10 cellular contexts compared by ENCODE assay signal in the genomic region with DNA sequence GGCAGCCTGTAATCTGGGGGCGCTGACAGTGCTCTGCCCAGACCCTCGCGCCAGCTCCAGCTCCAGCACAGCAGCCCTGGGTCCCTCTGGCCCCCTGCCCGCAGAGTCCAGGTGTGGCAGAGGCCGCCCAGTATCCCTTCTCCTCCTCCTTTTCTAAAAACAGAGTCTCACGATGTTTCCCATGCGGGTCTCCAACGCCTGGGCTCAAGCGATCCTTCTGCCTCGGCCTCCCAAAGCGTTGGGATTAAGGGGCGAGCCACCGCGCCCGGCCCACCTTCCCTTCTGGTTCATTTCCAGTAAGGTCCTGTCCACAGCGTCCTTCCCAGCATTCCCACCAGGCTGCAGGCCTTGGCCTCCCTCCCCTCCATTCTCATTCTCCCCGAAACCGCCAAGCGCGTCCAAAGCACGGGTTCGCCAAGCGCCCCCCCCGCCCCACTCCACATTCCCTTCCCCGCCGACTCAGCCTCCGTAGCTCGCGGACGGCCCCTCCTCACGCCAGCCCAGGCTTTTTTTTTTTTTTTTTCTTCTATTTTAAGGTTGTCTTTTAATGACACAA. TPM values are rescaled to one million over a fixed set of nuclear protein-coding genes. Genes with fewer than 3 reads are reported as not detected.
DNase-seq lines count a peak whose midpoint lies in the region; ATAC-seq, FAIRE-seq and TF ChIP-seq lines count a peak whose summit lies in the region.
"Had no signal": no experiment of that assay in that cellular context is flagged by ENCODE, and none has a peak within 500 bp of the region (broad histone marks: within the 10 kb centered on the region; RNA-seq: fewer than 3 reads in every experiment).

No MANE protein-coding gene starts in this region.

- peak overlapping the region; percentile 58 for H3K4me3 ChIP-seq in GM23338
- H3K4me3 ChIP-seq in astrocyte (ENCODE audit: insufficient read depth, low read depth, low read length) = no peak overlapping the region
- no peak overlapping the region for H3K4me3 ChIP-seq in HAP-1

- peak overlapping the region; percentile 80 for H3K27ac Mint-ChIP-seq in CD4-positive, alpha-beta T cell
- H3K27ac Mint-ChIP-seq in GM23338 (no peak overlapping the region), astrocyte (ENCODE audit: unreplicated experiment) (peak overlapping the region; percentile 47)
- H3K27ac Mint-ChIP-seq in naive thymus-derived CD8-positive, alpha-beta T cell = peak overlapping the region in 3 of 10 donors; percentile 15 to 74 (median 71)

- in situ Hi-C loops in HAP-1 (cut with MboI; ENCODE audit: low sequenced_read_pairs) = loop anchor here (5.0 to 25.0 kb wide), 2 partner anchors 84 to 1304 kb away; a partner anchor contains a TSS

- peaks cover 12% of the 10 kb centered on the region for H3K4me1 ChIP-seq in GM23338 (ENCODE audit: insufficient read depth)
- H3K4me1 ChIP-seq in astrocyte (ENCODE audit: insufficient read depth, low read length) = peaks cover 23% of the 10 kb centered on the region
- peaks cover 4% of the 10 kb centered on the region; the same call in 1 of the 2 replicates for H3K4me1 ChIP-seq in HAP-1

- peak overlapping the region; percentile 78 for H3K4me2 ChIP-seq in GM23338
- H3K4me2 ChIP-seq in astrocyte (ENCODE audit: low read length) = peak overlapping the region; percentile 59

- intact Hi-C loops in CD4-positive, alpha-beta T cell (cut with DNase I, micrococcal nuclease) = loop anchor here (2.0 to 10.0 kb wide), 6 partner anchors 45 to 681 kb away; a partner anchor contains a TSS

- H3K36me3 ChIP-seq in GM23338 (ENCODE audit: insufficient read depth) = no peaks in the 10 kb centered on the region
- no peaks in the 10 kb centered on the region for H3K36me3 ChIP-seq in astrocyte (ENCODE audit: insufficient read depth, low read length)
- no peaks in the 10 kb centered on the region for H3K36me3 ChIP-seq in HAP-1 (replicated peaks)

- no peak for TF ChIP-seq CTCF in CD4-positive, alpha-beta T cell (IDR thresholded peaks at IDR 0.05)
- TF ChIP-seq CTCF in GM23338 (conservative IDR thresholded peaks at IDR 0.05; ENCODE audit: low read depth in 2 of 2) (no peak), astrocyte (IDR thresholded peaks at IDR 0.05; ENCODE audit: insufficient read depth, low read depth, low read length) (no peak)

- H3K9ac ChIP-seq in astrocyte (ENCODE audit: low read length) = peak overlapping the region; percentile 23

- H2AFZ ChIP-seq in GM23338 (peak overlapping the region; percentile 59; the same call in 1 of the 2 replicates), astrocyte (ENCODE audit: low read depth, low read length) (peak overlapping the region; percentile 43)

- H3K79me2 ChIP-seq in GM23338 (replicated peaks; ENCODE audit: insufficient read depth) (peaks cover 5% of the 10 kb centered on the region; the same call in 1 of the 2 replicates), astrocyte (ENCODE audit: insufficient read depth, low read length) (no peaks in the 10 kb centered on the region)

- no peak for ATAC-seq in CD4-positive, alpha-beta T cell (ENCODE audit: poor library complexity)
- peak; percentile 1; the same call in 2 of the 3 replicates for ATAC-seq in GM23338
- ATAC-seq in naive thymus-derived CD8-positive, alpha-beta T cell = no peak
- no peak for ATAC-seq in GM18868 (IDR thresholded peaks at IDR 0.05; ENCODE audit: unreplicated experiment)
- no peak for ATAC-seq in HG02885 (IDR thresholded peaks at IDR 0.05; ENCODE audit: poor library complexity, unreplicated experiment)

- peaks cover 3% of the 10 kb centered on the region for H3K9me3 Mint-ChIP-seq in CD4-positive, alpha-beta T cell
- H3K9me3 Mint-ChIP-seq in GM23338 (no peaks in the 10 kb centered on the region; the same call in 1 of the 3 replicates), astrocyte (ENCODE audit: unreplicated experiment) (no peaks in the 10 kb centered on the region)
- H3K9me3 Mint-ChIP-seq in naive thymus-derived CD8-positive, alpha-beta T cell = peaks cover 0 to 4% (median 0%) of the 10 kb centered on the region in 9 donors

- 0 out of 2 replicates have a peak, but pooled peaks cover 7% of the 10 kb centered on the region for H3F3A ChIP-seq in GM23338 (replicated peaks; ENCODE audit: low read depth)

- peaks cover 14% of the 10 kb centered on the region for H3K27me3 ChIP-seq in CD4-positive, alpha-beta T cell (ENCODE audit: control insufficient read depth, insufficient read depth, low read length)
- H3K27me3 ChIP-seq in GM23338 (ENCODE audit: insufficient read depth) (peaks cover 31% of the 10 kb centered on the region), astrocyte (ENCODE audit: insufficient read depth, low read length) (no peaks in the 10 kb centered on the region), HAP-1 (ENCODE audit: low read depth) (no peaks in the 10 kb centered on the region)

- H3K9me2 ChIP-seq in GM23338 (ENCODE audit: insufficient read depth) = no peaks in the 10 kb centered on the region

- H3K4me1 Mint-ChIP-seq in CD4-positive, alpha-beta T cell (ENCODE audit: low read depth) = peaks cover 48% of the 10 kb centered on the region
- H3K4me1 Mint-ChIP-seq in GM23338 (peaks cover 32% of the 10 kb centered on the region), astrocyte (ENCODE audit: low read depth, unreplicated experiment) (peaks cover 2% of the 10 kb centered on the region)
- peaks cover 3 to 38% (median 29%) of the 10 kb centered on the region in 4 donors for H3K4me1 Mint-ChIP-seq in naive thymus-derived CD8-positive, alpha-beta T cell

- H3K27me3 Mint-ChIP-seq in CD4-positive, alpha-beta T cell = peaks cover 11% of the 10 kb centered on the region
- H3K27me3 Mint-ChIP-seq in GM23338 (ENCODE audit: insufficient read depth, low read depth, poor library complexity) (peaks cover 25% of the 10 kb centered on the region), astrocyte (ENCODE audit: low read depth, unreplicated experiment) (peaks cover 24% of the 10 kb centered on the region)
- H3K27me3 Mint-ChIP-seq in naive thymus-derived CD8-positive, alpha-beta T cell = peaks cover 5 to 19% (median 15%) of the 10 kb centered on the region in 5 donors

- H3K27ac ChIP-seq in CD4-positive, alpha-beta T cell (ENCODE audit: low read depth, low read length) = no peak overlapping the region
- H3K27ac ChIP-seq in GM23338 (ENCODE audit: low read depth) (no peak overlapping the region), astrocyte (ENCODE audit: low read depth, low read length) (peak overlapping the region; percentile 50)

- DNase-seq in CD4-positive, alpha-beta T cell = peak in 2 of 10 experiments; percentile 20 to 32
- DNase-seq in GM23338 (ENCODE audit: low spot score) = peak; percentile 29
- no peak for DNase-seq in astrocyte (ENCODE audit: low read depth)
- no peak for DNase-seq in naive thymus-derived CD8-positive, alpha-beta T cell
- no peak for DNase-seq in HAP-1 (ENCODE audit: low spot score in 2 of 2)
- no peak for DNase-seq in effector CD8-positive, alpha-beta T cell (lab: John Stamatoyannopoulos, UW)
- DNase-seq: activated CD4-positive, CD25-positive, alpha-beta regulatory T cell; NCI-H1105 had no signal

- H3K4me3 Mint-ChIP-seq in CD4-positive, alpha-beta T cell = peak overlapping the region; percentile 87
- H3K4me3 Mint-ChIP-seq in GM23338 = peak overlapping the region; percentile 63
- H3K4me3 Mint-ChIP-seq in astrocyte (ENCODE audit: unreplicated experiment) = peak overlapping the region; percentile 20
- peak overlapping the region; percentile 34 to 72 (median 57) for H3K4me3 Mint-ChIP-seq in naive thymus-derived CD8-positive, alpha-beta T cell

- no peak for FAIRE-seq in astrocyte (lab: Jason Lieb, UNC)

- no peaks in the 10 kb centered on the region for H3K9me3 ChIP-seq in CD4-positive, alpha-beta T cell (ENCODE audit: control insufficient read depth, low read length)
- H3K9me3 ChIP-seq in astrocyte (ENCODE audit: insufficient read depth, low read depth, low read length) = no peaks in the 10 kb centered on the region
- no peaks in the 10 kb centered on the region for H3K9me3 ChIP-seq in HAP-1

- peaks cover 21% of the 10 kb centered on the region; the same call in 1 of the 2 replicates for H4K20me1 ChIP-seq in GM23338 (replicated peaks; ENCODE audit: insufficient read depth)
- peaks cover 19% of the 10 kb centered on the region for H4K20me1 ChIP-seq in astrocyte (ENCODE audit: insufficient read depth, low read length)

- peaks cover 7% of the 10 kb centered on the region for H3K36me3 Mint-ChIP-seq in CD4-positive, alpha-beta T cell (ENCODE audit: low read depth)
- no peaks in the 10 kb centered on the region for H3K36me3 Mint-ChIP-seq in GM23338 (ENCODE audit: low read depth)
- peaks cover 1% of the 10 kb centered on the region for H3K36me3 Mint-ChIP-seq in astrocyte (ENCODE audit: low read depth, unreplicated experiment)
- no peaks in the 10 kb centered on the region for H3K36me3 Mint-ChIP-seq in naive thymus-derived CD8-positive, alpha-beta T cell

- POLR2A ChIA-PET in CD4-positive, alpha-beta T cell (lab: Charles Lee) = no interaction called here
- POLR2A ChIA-PET in naive thymus-derived CD8-positive, alpha-beta T cell (lab: Charles Lee) = no interaction called here

- CTCF ChIA-PET in CD4-positive, alpha-beta T cell (lab: Charles Lee) = no interaction called here

TF ChIP-seq in GM23338, 12 proteins besides CTCF, POLR2A, EP300 and RAD21 (continues in another document):
- TF ChIP-seq EZH2 (IDR thresholded peaks at IDR 0.05; ENCODE audit: low read depth, unreplicated experiment) = no peak
- TF ChIP-seq JUNB (IDR thresholded peaks at IDR 0.05; ENCODE audit: unreplicated experiment) = no peak
- no peak for TF ChIP-seq ZNF331 (CRISPR knock-in tag; IDR thresholded peaks at IDR 0.05; ENCODE audit: low read depth)
- no peak for TF ChIP-seq CREB1 (CRISPR knock-in tag; IDR thresholded peaks at IDR 0.05; ENCODE audit: low read depth)
- TF ChIP-seq ZNF114 (CRISPR knock-in tag; IDR thresholded peaks at IDR 0.05) = no peak
- no peak for TF ChIP-seq EZH2phosphoT487 (IDR thresholded peaks at IDR 0.05; ENCODE audit: unreplicated experiment)
- TF ChIP-seq NANOG (IDR thresholded peaks at IDR 0.05; ENCODE audit: borderline replicate concordance) = no peak
- no peak for TF ChIP-seq POLR2AphosphoS5 (IDR thresholded peaks at IDR 0.05; ENCODE audit: low read depth)
- TF ChIP-seq, protein P1, sequence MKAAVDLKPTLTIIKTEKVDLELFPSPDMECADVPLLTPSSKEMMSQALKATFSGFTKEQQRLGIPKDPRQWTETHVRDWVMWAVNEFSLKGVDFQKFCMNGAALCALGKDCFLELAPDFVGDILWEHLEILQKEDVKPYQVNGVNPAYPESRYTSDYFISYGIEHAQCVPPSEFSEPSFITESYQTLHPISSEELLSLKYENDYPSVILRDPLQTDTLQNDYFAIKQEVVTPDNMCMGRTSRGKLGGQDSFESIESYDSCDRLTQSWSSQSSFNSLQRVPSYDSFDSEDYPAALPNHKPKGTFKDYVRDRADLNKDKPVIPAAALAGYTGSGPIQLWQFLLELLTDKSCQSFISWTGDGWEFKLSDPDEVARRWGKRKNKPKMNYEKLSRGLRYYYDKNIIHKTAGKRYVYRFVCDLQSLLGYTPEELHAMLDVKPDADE (IDR thresholded peaks at IDR 0.05) = no peak

RNA-seq across cellular contexts. Expression of a gene that starts 2.0 kb away (rescaled TPM):
- 1 to 10 TPM; 3.4 to 3.8 TPM for total RNA-seq in CD4-positive, alpha-beta T cell
- total RNA-seq in GM23338 (2014; rRNA removed; shearing (Covaris generic)) = 7.8 and 9.1 TPM in 2 replicates
- polyA plus RNA-seq in GM23338 (2016; fragmentation: Nextera tagmentation; extraction: Ambion mirVana) = 6.5 and 7.1 TPM in 2 replicates
- total RNA-seq in astrocyte = 1.8 and 2.5 TPM in 2 replicates
- total RNA-seq in naive thymus-derived CD8-positive, alpha-beta T cell = under 1 TPM in 1 of 2 experiments, not detected in 1; 0.47 TPM
- 1 to 10 TPM in 2 of 3 donors, under 1 TPM in 1; 0.82 to 2.3 (median 1.1) TPM for polyA plus RNA-seq in naive thymus-derived CD8-positive, alpha-beta T cell

Comparison
In these comparisons a context has a peak if more than half of its experiments do, and no peak if none do; other contexts are left out.
1. H3K4me3 Mint-ChIP-seq: peak in every context shown above with its lines; median percentile 87 in CD4-positive, alpha-beta T cell; 63 in GM23338; 57 in naive thymus-derived CD8-positive, alpha-beta T cell; 20 in astrocyte.